Comparison of ENCODE assay signal across 1 cellular context in genomic region chr20:58048096-58048702, GRCh38.
TF ChIP-seq lines count a peak whose summit lies in the region.

No MANE protein-coding gene starts in this region.

TF ChIP-seq in HepG2, 621 proteins besides CTCF, POLR2A, EP300 and RAD21 (continued from another document):
- no peak for TF ChIP-seq GRHL1 (CRISPR knock-in tag; conservative IDR thresholded peaks at IDR 0.05)
- TF ChIP-seq KLF16 (CRISPR knock-in tag; IDR thresholded peaks at IDR 0.05): 0 out of 4 replicates have a peak, but pooled peaks of 1 of the 2 experiments have one; percentile 21
- no peak for TF ChIP-seq SNRNP70 (IDR thresholded peaks at IDR 0.05; ENCODE audit: low read depth, low read length)
